Comparison of ENCODE assay signal across 9 cellular contexts in genomic region chr12:6612652-6613014, GRCh38. TPM values are rescaled to one million over a fixed set of nuclear protein-coding genes. Genes with fewer than 3 reads are reported as not detected.
A peak's percentile ranks its signal among the peaks of the same experiment; 100 is the strongest.
DNase-seq lines count a peak whose midpoint lies in the region; ATAC-seq and TF ChIP-seq lines count a peak whose summit lies in the region.
"Had no signal": no experiment of that assay in that cellular context is flagged by ENCODE, and none has a peak within 500 bp of the region (broad histone marks: within the 10 kb centered on the region; RNA-seq: fewer than 3 reads in every experiment).

No MANE protein-coding gene starts in this region.

- ATAC-seq in GM23338 (no peak; the same call in 2 of the 3 replicates), HG02970 (IDR thresholded peaks at IDR 0.05; ENCODE audit: low FRiP score, unreplicated experiment) (no peak), HG02938 (IDR thresholded peaks at IDR 0.05; ENCODE audit: unreplicated experiment) (no peak), GM19463 (IDR thresholded peaks at IDR 0.05; ENCODE audit: unreplicated experiment) (no peak)

- WGBS in smooth muscle cell (ENCODE audit: low lambda C conversion rate), result 43% methylated on average over 7 of the region's 7 CpGs

- H3K27ac Mint-ChIP-seq in GM23338, result peak overlapping the region; percentile 93

- H3K4me3 Mint-ChIP-seq in GM23338, result peak overlapping the region; percentile 69

- peak overlapping the region; percentile 57 for H3K4me3 ChIP-seq in GM23338
- H3K4me3 ChIP-seq in SU-DHL-6 (ENCODE audit: insufficient read depth, low read length, poor library complexity, severe bottlenecking), result no peak overlapping the region
- H3K4me3 ChIP-seq in smooth muscle cell, result peak overlapping the region; percentile 39

- H3K27me3 Mint-ChIP-seq in GM23338 (ENCODE audit: insufficient read depth, low read depth, poor library complexity), result peaks cover 16% of the 10 kb centered on the region

- H2AFZ ChIP-seq in GM23338, result 0 out of 2 replicates have a peak overlapping the region, but pooled peaks have one; percentile 74
- no peak overlapping the region for H2AFZ ChIP-seq in SU-DHL-6 (ENCODE audit: low read depth, low read length, severe bottlenecking)
- H2AFZ ChIP-seq in smooth muscle cell (ENCODE audit: low read depth), result no peak overlapping the region

- H3K79me2 ChIP-seq in GM23338 (replicated peaks; ENCODE audit: insufficient read depth) (no peaks in the 10 kb centered on the region), SU-DHL-6 (ENCODE audit: insufficient read depth, low read length) (no peaks in the 10 kb centered on the region), smooth muscle cell (ENCODE audit: low read depth) (no peaks in the 10 kb centered on the region)

- H3K9ac ChIP-seq in SU-DHL-6 (ENCODE audit: low read length) (0 out of 2 replicates have a peak overlapping the region, but pooled peaks have one; percentile 36), smooth muscle cell (ENCODE audit: low read depth) (no peak overlapping the region)

- H3K9me3 Mint-ChIP-seq in GM23338, result no peaks in the 10 kb centered on the region

- H3K4me1 ChIP-seq in GM23338 (ENCODE audit: insufficient read depth) (peaks cover 30% of the 10 kb centered on the region), smooth muscle cell (ENCODE audit: low read depth) (peaks cover 29% of the 10 kb centered on the region)

- peaks cover 36% of the 10 kb centered on the region for H3K4me1 Mint-ChIP-seq in GM23338

- H3K36me3 Mint-ChIP-seq in GM23338 (ENCODE audit: low read depth), result no peaks in the 10 kb centered on the region

- H4K20me1 ChIP-seq in GM23338 (replicated peaks; ENCODE audit: insufficient read depth), result no peaks in the 10 kb centered on the region
- H4K20me1 ChIP-seq in SU-DHL-6 (ENCODE audit: low read depth, low read length), result no peaks in the 10 kb centered on the region
- H4K20me1 ChIP-seq in smooth muscle cell (ENCODE audit: low read depth), result no peaks in the 10 kb centered on the region

- no peak for DNase-seq in GM23338 (ENCODE audit: low spot score)
- peak; percentile 10 for DNase-seq in germinal center (ENCODE audit: low spot score)
- no peak for DNase-seq in smooth muscle cell (lab: John Stamatoyannopoulos, UW; ENCODE audit: unreplicated experiment)
- no peak for DNase-seq in SIG-M5 (lab: John Stamatoyannopoulos, UW)

- H3K27me3 ChIP-seq in GM23338 (ENCODE audit: insufficient read depth) (no peaks in the 10 kb centered on the region), SU-DHL-6 (ENCODE audit: low read length) (no peaks in the 10 kb centered on the region), smooth muscle cell (ENCODE audit: low read depth) (no peaks in the 10 kb centered on the region)
- H3K27me3 ChIP-seq: SJSA1 had no signal

- TF ChIP-seq CTCF in GM23338 (conservative IDR thresholded peaks at IDR 0.05; ENCODE audit: low read depth in 2 of 2), result no peak
- TF ChIP-seq CTCF in SU-DHL-6 (IDR thresholded peaks at IDR 0.05; ENCODE audit: insufficient read depth, low read length, poor library complexity, severe bottlenecking), result no peak
- no peak for TF ChIP-seq CTCF in smooth muscle cell (IDR thresholded peaks at IDR 0.05; ENCODE audit: borderline replicate concordance, insufficient read depth, poor library complexity, severe bottlenecking)

- H3K36me3 ChIP-seq in GM23338 (ENCODE audit: insufficient read depth) (no peaks in the 10 kb centered on the region), SU-DHL-6 (ENCODE audit: low read length) (no peaks in the 10 kb centered on the region), smooth muscle cell (ENCODE audit: low read depth) (no peaks in the 10 kb centered on the region)
- H3K36me3 ChIP-seq: SJSA1 had no signal

- H3K9me2 ChIP-seq in GM23338 (ENCODE audit: insufficient read depth) (peaks cover 10% of the 10 kb centered on the region), SU-DHL-6 (replicated peaks; ENCODE audit: insufficient read depth, low read length) (no peaks in the 10 kb centered on the region)

- H3F3A ChIP-seq in GM23338 (replicated peaks; ENCODE audit: low read depth) (peaks cover 29% of the 10 kb centered on the region; the same call in 1 of the 2 replicates), SU-DHL-6 (ENCODE audit: insufficient read depth) (peaks cover 43% of the 10 kb centered on the region), smooth muscle cell (ENCODE audit: low read depth) (peaks cover 45% of the 10 kb centered on the region)

- H3K27ac ChIP-seq in GM23338 (ENCODE audit: low read depth) (0 out of 2 replicates have a peak overlapping the region, but pooled peaks have one; percentile 32), SU-DHL-6 (ENCODE audit: low read depth, low read length) (peak overlapping the region; percentile 49; the same call in 1 of the 2 replicates), smooth muscle cell (ENCODE audit: low read depth) (peak overlapping the region; percentile 71)

- H3K9me3 ChIP-seq in SU-DHL-6 (ENCODE audit: insufficient read depth, low read length) (no peaks in the 10 kb centered on the region), smooth muscle cell (replicated peaks; ENCODE audit: low read depth) (no peaks in the 10 kb centered on the region)

- H3K4me2 ChIP-seq in GM23338 (peak overlapping the region; percentile 85), SU-DHL-6 (ENCODE audit: low read depth, low read length, poor library complexity, severe bottlenecking) (peak overlapping the region; percentile 25), smooth muscle cell (peak overlapping the region; percentile 84)

RNA-seq across cellular contexts. Expression of gene CHD4, which starts 5.5 kb away (rescaled TPM):
- 301 and 351 TPM in 2 replicates for total RNA-seq in GM23338 (2014; rRNA removed; shearing (Covaris generic))
- polyA plus RNA-seq in GM23338 (2016; fragmentation: Nextera tagmentation; extraction: Ambion mirVana) (317 and 370 TPM in 2 replicates), smooth muscle cell (87.5 and 122 TPM in 2 replicates)
- total RNA-seq in smooth muscle cell, result 172 and 176 TPM in 2 replicates

RNA-seq across cellular contexts. Expression of gene LPAR5, which starts 23.1 kb away (rescaled TPM):
- 0.38 and 0.89 TPM in 2 replicates for total RNA-seq in GM23338 (2014; rRNA removed; shearing (Covaris generic))
- polyA plus RNA-seq in GM23338 (2016; fragmentation: Nextera tagmentation; extraction: Ambion mirVana) (0.32 and 0.38 TPM in 2 replicates), smooth muscle cell (1.3 and 1.8 TPM in 2 replicates)
- total RNA-seq in smooth muscle cell, result 2.0 and 4.4 TPM in 2 replicates
- total RNA-seq: SJSA1 had no signal

RNA-seq across cellular contexts. Expression of gene ACRBP, which starts 34.6 kb away (rescaled TPM):
- total RNA-seq in GM23338 (2014; rRNA removed; shearing (Covaris generic)), result 2.2 TPM in 1 of 2 replicates, not detected in the other
- polyA plus RNA-seq in GM23338 (2016; fragmentation: Nextera tagmentation; extraction: Ambion mirVana) (0.70 TPM in 1 of 2 replicates, not detected in the other), smooth muscle cell (0.82 TPM in 1 of 2 replicates, not detected in the other)
- not detected in 2 replicates for total RNA-seq in smooth muscle cell
- total RNA-seq: SJSA1 had no signal

RNA-seq across cellular contexts. Expression of gene NOP2, which starts 44.5 kb away (rescaled TPM):
- total RNA-seq in GM23338 (2014; rRNA removed; shearing (Covaris generic)), result 67.2 and 67.9 TPM in 2 replicates
- polyA plus RNA-seq in GM23338 (2016; fragmentation: Nextera tagmentation; extraction: Ambion mirVana) (63.3 and 63.4 TPM in 2 replicates), smooth muscle cell (23.6 and 30.4 TPM in 2 replicates)
- total RNA-seq in smooth muscle cell, result 29.7 and 41.9 TPM in 2 replicates

RNA-seq across cellular contexts. Expression of gene ING4, which starts 50.3 kb away (rescaled TPM):
- 22.0 and 27.7 TPM in 2 replicates for total RNA-seq in GM23338 (2014; rRNA removed; shearing (Covaris generic))
- polyA plus RNA-seq in GM23338 (2016; fragmentation: Nextera tagmentation; extraction: Ambion mirVana) (25.5 and 29.6 TPM in 2 replicates), smooth muscle cell (27.0 and 33.5 TPM in 2 replicates)
- total RNA-seq in smooth muscle cell, result 24.8 and 45.0 TPM in 2 replicates

Comparison
In these comparisons a context has a peak if more than half of its experiments do, and no peak if none do; other contexts are left out.
1. H3K4me2 ChIP-seq: peak in every context shown above with its lines; median percentile 85 in GM23338; 84 in smooth muscle cell; 25 in SU-DHL-6.